Comparison of ENCODE assay signal across 8 cellular contexts in the genomic region with DNA sequence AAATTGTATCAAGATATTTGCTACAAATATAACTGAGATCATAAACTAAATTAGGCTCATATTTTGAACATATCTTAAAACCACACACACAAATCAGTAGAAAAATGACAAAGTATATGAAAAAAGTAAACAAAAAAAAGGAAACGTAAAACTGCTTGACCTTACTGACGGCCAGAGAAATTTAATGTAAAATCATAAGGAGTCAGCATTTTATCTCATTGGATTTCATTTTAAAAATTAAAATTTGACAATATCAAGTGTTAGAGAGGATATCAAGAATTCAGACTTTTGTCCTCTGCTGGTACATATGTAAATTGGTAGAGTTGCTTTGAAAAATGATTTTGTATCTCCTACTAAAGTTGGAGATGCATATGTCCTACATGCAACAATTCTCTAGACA.
"Had no signal": no experiment of that assay in that cellular context is flagged by ENCODE, and none has a peak within 500 bp of the region (broad histone marks: within the 10 kb centered on the region; RNA-seq: fewer than 3 reads in every experiment).

No MANE protein-coding gene starts in this region.

- H3K4me3 ChIP-seq: GM23338 had no signal

- H3K9ac ChIP-seq: KMS-11 had no signal

- H2AFZ ChIP-seq: GM23338 had no signal

- ATAC-seq: GM23338 had no signal

- H3K27ac ChIP-seq: KMS-11 had no signal

- DNase-seq: H9, HCEC 1CT, KBM-7 had no signal

- FAIRE-seq: H1, H54, HTR-8/SVneo had no signal

- H3K4me2 ChIP-seq: GM23338, KMS-11 had no signal
